36 cellular contexts compared by ENCODE assay signal in genomic region chr13:32305646-32306045, GRCh38. TPM values are rescaled to one million over a fixed set of nuclear protein-coding genes. Genes with fewer than 3 reads are reported as not detected.
"Had no signal": no experiment of that assay in that cellular context is flagged by ENCODE, and none has a peak within 500 bp of the region (broad histone marks: within the 10 kb centered on the region; RNA-seq: fewer than 3 reads in every experiment).

No MANE protein-coding gene starts in this region.

- ATAC-seq: activated CD8-positive, alpha-beta T cell treated with anti-CD3 and anti-CD28 coated beads for 36 hours; activated naive CD4-positive, alpha-beta T cell treated with anti-CD3 and anti-CD28 coated beads, Interleukin-2, amount 50 U/mL, for 72 hours; activated T-cell treated with anti-CD3 and anti-CD28 coated beads, Interleukin-2, amount 50 U/mL, for 4 hours; activated T-cell treated with anti-CD3 and anti-CD28 coated beads, Interleukin-2, amount 50 U/mL, for 72 hours; activated T-helper 17 cell treated with anti-CD3 and anti-CD28 coated beads, Interleukin-2, amount 50 U/mL, for 72 hours; body of pancreas had no signal

- DNase-seq: activated B cell treated with CpG ODN at 0.5 μM for 24 hours; activated CD4-positive, alpha-beta memory T cell treated with anti-CD3 and anti-CD28 coated beads for 36 hours; activated CD4-positive, alpha-beta T cell treated with anti-CD3 and anti-CD28 coated beads for 4 hours; activated CD4-positive, alpha-beta T cell treated with anti-CD3 and anti-CD28 coated beads, Interleukin-2, amount 10 ng/mL, durations not matched to agents 24 days and 14 days; activated CD4-positive, alpha-beta T cell treated with anti-CD3 and anti-CD28 coated beads, Interleukin-2, amount 50 U/mL, for 1 hour; activated CD4-positive, alpha-beta T cell treated with anti-CD3 and anti-CD28 coated beads, Interleukin-2, amount 50 U/mL, for 4 hours; activated CD4-positive, CD25-positive, alpha-beta regulatory T cell treated with anti-CD3 and anti-CD28 coated beads, Interleukin-2, amount 50 U/mL, for 72 hours; activated CD8-positive, alpha-beta memory T cell treated with anti-CD3 and anti-CD28 coated beads, Interleukin-2, amount 50 U/mL, for 4 hours; activated CD8-positive, alpha-beta T cell treated with anti-CD3 and anti-CD28 coated beads for 36 hours; activated effector memory CD4-positive, alpha-beta T cell treated with anti-CD3 and anti-CD28 coated beads, Interleukin-2, amount 50 U/mL, for 16 hours; activated gamma-delta T cell treated with Interleukin-2 at 50 U/mL for 16 hours; activated naive CD4-positive, alpha-beta T cell; activated naive CD4-positive, alpha-beta T cell treated with anti-CD3 and anti-CD28 coated beads for 36 hours; activated naive CD4-positive, alpha-beta T cell treated with anti-CD3 and anti-CD28 coated beads, Interleukin-2, amount 50 U/mL, for 16 hours; activated naive CD8-positive, alpha-beta T cell treated with anti-CD3 and anti-CD28 coated beads for 36 hours; activated T-cell treated with anti-CD3 and anti-CD28 coated beads for 4 hours; activated T-cell treated with anti-CD3 and anti-CD28 coated beads, Interleukin-2, amount 50 U/mL, for 1 hour; activated T-cell treated with anti-CD3 and anti-CD28 coated beads, Interleukin-2, amount 50 U/mL, for 4 hours; activated T-cell treated with anti-CD3 and anti-CD28 coated beads, Interleukin-2, amount 50 U/mL, for 72 hours; adrenal gland; amniotic stem cell; aorta; body of pancreas; brain microvascular endothelial cell; central memory CD4-positive, alpha-beta T cell; T-helper 1 cell; T-helper 2 cell; T-helper 9 cell had no signal

- H3K4me3 ChIP-seq: adrenal gland, body of pancreas, breast epithelium had no signal

- H3K9me3 ChIP-seq: adrenal gland, body of pancreas, breast epithelium had no signal

- H3K27me3 ChIP-seq: body of pancreas, brain microvascular endothelial cell, breast epithelium had no signal

- H3K27ac ChIP-seq: adrenal gland, body of pancreas, brain microvascular endothelial cell, breast epithelium, VCaP had no signal

- H3K4me1 ChIP-seq: adrenal gland, breast epithelium had no signal

RNA-seq across cellular contexts. Expression of gene ZAR1L, which starts 9.5 kb away (rescaled TPM):
- total RNA-seq: activated B cell treated with CpG ODN at 0.5 μM for 24 hours; activated CD4-positive, alpha-beta memory T cell treated with anti-CD3 and anti-CD28 coated beads for 36 hours; activated CD8-positive, alpha-beta memory T cell treated with anti-CD3 and anti-CD28 coated beads for 36 hours; activated CD8-positive, alpha-beta T cell treated with anti-CD3 and anti-CD28 coated beads for 36 hours; activated naive CD4-positive, alpha-beta T cell treated with anti-CD3 and anti-CD28 coated beads for 36 hours; activated naive CD4-positive, alpha-beta T cell treated with anti-CD3 and anti-CD28 coated beads, Interleukin-2, amount 50 U/mL, for 72 hours; activated T-cell treated with anti-CD3 and anti-CD28 coated beads, Interleukin-2, amount 50 U/mL, for 4 hours; activated T-cell treated with anti-CD3 and anti-CD28 coated beads, Interleukin-2, amount 50 U/mL, for 72 hours; activated T-helper 1 cell treated with anti-CD3 and anti-CD28 coated beads, Interleukin-12 subunit alpha, Interleukin-12 subunit beta, Interleukin-2, Interleukin-4 antibody, amounts not matched to agents 30 ng/mL and 10 ng/mL and 1 ng/mL, durations not matched to agents 14 hours and 24 hours and 36 hours; adrenal gland; aorta; astrocyte; body of pancreas; breast epithelium; cardiac septum had no signal
- polyA plus RNA-seq: adrenal gland, aorta had no signal
